In genomic region chr15:45669422-45669821, GRCh38 we compare ENCODE assay signal across 20 cellular contexts. TPM values are rescaled to one million over a fixed set of nuclear protein-coding genes. Genes with fewer than 3 reads are reported as not detected.
DNase-seq lines count a peak whose midpoint lies in the region; ATAC-seq and TF ChIP-seq lines count a peak whose summit lies in the region.
"Had no signal": no experiment of that assay in that cellular context is flagged by ENCODE, and none has a peak within 500 bp of the region (broad histone marks: within the 10 kb centered on the region; RNA-seq: fewer than 3 reads in every experiment).

No MANE protein-coding gene starts in this region.

- H3K9me3 ChIP-seq in AG04450 (ENCODE audit: control insufficient read depth, insufficient read depth, low read length) (no peaks in the 10 kb centered on the region), mesenchymal stem cell (ENCODE audit: control insufficient read depth, low read length) (no peaks in the 10 kb centered on the region), suprapubic skin (no peaks in the 10 kb centered on the region), tibial nerve (no peaks in the 10 kb centered on the region), SK-N-SH (no peaks in the 10 kb centered on the region)
- H3K9me3 ChIP-seq: Peyer's patch had no signal

- CTCF ChIA-PET in AG04450 (lab: Charles Lee), result interaction anchor here (2.5 kb wide), 1 partner anchor 36 kb away, joined by 17 read pairs; no protein-coding TSS in a partner anchor
- CTCF ChIA-PET in activated CD8-positive, alpha-beta T cell treated with anti-CD3 and anti-CD28 coated beads for 36 hours (lab: Charles Lee), result interaction anchor here (1.5 kb wide), 1 partner anchor 9 kb away, joined by 5 read pairs; no protein-coding TSS in a partner anchor
- CTCF ChIA-PET in SK-N-SH (lab: Yijun Ruan, JAX), result no interaction called here

- no peak for TF ChIP-seq RAD21 in SK-N-SH (IDR thresholded peaks at IDR 0.05; ENCODE audit: low read length)

- H3F3A ChIP-seq in SK-N-SH (replicated peaks; ENCODE audit: insufficient read depth), result no peaks in the 10 kb centered on the region

- 93% methylated on average over 2 of the region's 3 CpGs for WGBS in mesenchymal stem cell
- WGBS in suprapubic skin, result 82% methylated on average over 3 of the region's 3 CpGs
- 82 to 89% methylated on average over 3 of the region's 3 CpGs for WGBS in tibial nerve, 2 donors
- 55% methylated on average over 3 of the region's 3 CpGs for WGBS in SK-N-SH (ENCODE audit: low lambda C conversion rate)

- H3K18ac ChIP-seq in mesenchymal stem cell (ENCODE audit: low read depth in 1 of 2, low read length in 2 of 2), result no peak overlapping the region

- peaks cover 4% of the 10 kb centered on the region for H3K27me3 Mint-ChIP-seq in brain
- H3K27me3 Mint-ChIP-seq in activated CD8-positive, alpha-beta T cell treated with anti-CD3 and anti-CD28 coated beads for 36 hours, result no peaks in the 10 kb centered on the region
- H3K27me3 Mint-ChIP-seq: CD8-positive, alpha-beta memory T cell had no signal

- no peak for ATAC-seq in activated CD8-positive, alpha-beta T cell treated with anti-CD3 and anti-CD28 coated beads for 36 hours

- peak overlapping the region in 3 of 5 experiments; percentile 4 to 38 (median 12) for H3K27ac Mint-ChIP-seq in brain
- no peak overlapping the region for H3K27ac Mint-ChIP-seq in activated CD8-positive, alpha-beta T cell treated with anti-CD3 and anti-CD28 coated beads for 36 hours

- no peak overlapping the region for H4K91ac ChIP-seq in mesenchymal stem cell (ENCODE audit: low read length)

- no peaks in the 10 kb centered on the region for H3K9me3 Mint-ChIP-seq in brain
- H3K9me3 Mint-ChIP-seq in activated CD8-positive, alpha-beta T cell treated with anti-CD3 and anti-CD28 coated beads for 36 hours, result no peaks in the 10 kb centered on the region
- H3K9me3 Mint-ChIP-seq: CD8-positive, alpha-beta memory T cell had no signal

- H4K20me1 ChIP-seq in SK-N-SH (ENCODE audit: insufficient read depth), result no peaks in the 10 kb centered on the region

- H3K4me3 ChIP-seq in AG04450 (ENCODE audit: low read depth, low read length), result no peak overlapping the region
- H3K4me3 ChIP-seq in mesenchymal stem cell (ENCODE audit: insufficient read depth in 1 of 2, low read depth in 1 of 2, low read length in 2 of 2), result no peak overlapping the region
- H3K4me3 ChIP-seq in suprapubic skin, result no peak overlapping the region
- no peak overlapping the region for H3K4me3 ChIP-seq in tibial nerve
- no peak overlapping the region for H3K4me3 ChIP-seq in SK-N-SH (ENCODE audit: low read depth in 2 of 2, low read length in 1 of 2)
- H3K4me3 ChIP-seq: Peyer's patch had no signal

- no peak overlapping the region for H3K14ac ChIP-seq in mesenchymal stem cell (ENCODE audit: low read length in 2 of 2)

- H3K23ac ChIP-seq in mesenchymal stem cell (ENCODE audit: low read length in 2 of 2), result no peak overlapping the region

- H2BK12ac ChIP-seq in mesenchymal stem cell (ENCODE audit: low read length in 2 of 2), result no peak overlapping the region

- no peak overlapping the region for H2BK5ac ChIP-seq in mesenchymal stem cell (ENCODE audit: low read depth, low read length, poor library complexity, severe bottlenecking)

- H3K36me3 Mint-ChIP-seq in brain, result no peaks in the 10 kb centered on the region
- peaks cover 11% of the 10 kb centered on the region for H3K36me3 Mint-ChIP-seq in activated CD8-positive, alpha-beta T cell treated with anti-CD3 and anti-CD28 coated beads for 36 hours (ENCODE audit: low read depth)

- TF ChIP-seq CTCF in AG04450 (IDR thresholded peaks at IDR 0.05; ENCODE audit: low read depth, low read length) (no peak), brain (conservative IDR thresholded peaks at IDR 0.05) (no peak), suprapubic skin (IDR thresholded peaks at IDR 0.05) (no peak), tibial nerve (IDR thresholded peaks at IDR 0.05) (no peak), SK-N-SH (IDR thresholded peaks at IDR 0.05) (no peak)
- TF ChIP-seq CTCF in activated CD8-positive, alpha-beta T cell treated with anti-CD3 and anti-CD28 coated beads for 36 hours (IDR thresholded peaks at IDR 0.05), result no peak

- no peak overlapping the region for H4K8ac ChIP-seq in mesenchymal stem cell (ENCODE audit: low read length)

- H3K4me1 ChIP-seq in mesenchymal stem cell (ENCODE audit: control insufficient read depth, insufficient read depth, low read depth, low read length) (peaks cover 3% of the 10 kb centered on the region), suprapubic skin (peaks cover 5% of the 10 kb centered on the region), tibial nerve (no peaks in the 10 kb centered on the region), SK-N-SH (ENCODE audit: control insufficient read depth in 1 of 2, insufficient read depth in 2 of 2, low read depth in 1 of 2, low read length in 1 of 2) (no peaks in the 10 kb centered on the region)
- H3K4me1 ChIP-seq: Peyer's patch had no signal

- POLR2A ChIA-PET in AG04450 (lab: Yijun Ruan, JAX), result interaction anchor here (1.8 to 2.0 kb wide), 2 partner anchors 28 to 32 kb away, joined by 9 to 17 read pairs; no protein-coding TSS in a partner anchor
- POLR2A ChIA-PET in activated CD8-positive, alpha-beta T cell treated with anti-CD3 and anti-CD28 coated beads for 36 hours (lab: Charles Lee), result no interaction called here
- POLR2A ChIA-PET in SK-N-SH (lab: Yijun Ruan, JAX), result no interaction called here

- H2AFZ ChIP-seq in mesenchymal stem cell (ENCODE audit: low read depth, low read length) (no peak overlapping the region), SK-N-SH (ENCODE audit: low read depth) (no peak overlapping the region)

- H3K4me2 ChIP-seq in mesenchymal stem cell (ENCODE audit: low read length, poor library complexity, severe bottlenecking) (no peak overlapping the region), SK-N-SH (no peak overlapping the region)

- H3K4ac ChIP-seq in mesenchymal stem cell (ENCODE audit: low read depth in 1 of 2, low read length in 2 of 2), result no peak overlapping the region

- H3K79me1 ChIP-seq in mesenchymal stem cell (replicated peaks; ENCODE audit: low read length, poor library complexity, severe bottlenecking), result peaks cover 20% of the 10 kb centered on the region

- H2BK120ac ChIP-seq in mesenchymal stem cell (ENCODE audit: low read depth, low read length), result no peak overlapping the region

- no peaks in the 10 kb centered on the region for H3K27me3 ChIP-seq in AG04450 (ENCODE audit: control insufficient read depth, insufficient read depth, low read length)
- H3K27me3 ChIP-seq in mesenchymal stem cell (ENCODE audit: control insufficient read depth in 1 of 2, insufficient read depth in 1 of 2, low read length in 2 of 2), result no peaks in the 10 kb centered on the region
- H3K27me3 ChIP-seq in suprapubic skin, result no peaks in the 10 kb centered on the region
- H3K27me3 ChIP-seq in tibial nerve, result no peaks in the 10 kb centered on the region
- no peaks in the 10 kb centered on the region for H3K27me3 ChIP-seq in SK-N-SH (ENCODE audit: insufficient read depth)
- H3K27me3 ChIP-seq: Peyer's patch had no signal

- no peak for TF ChIP-seq EP300 in suprapubic skin (IDR thresholded peaks at IDR 0.05)
- TF ChIP-seq EP300 in tibial nerve (IDR thresholded peaks at IDR 0.05), result no peak
- TF ChIP-seq EP300 in SK-N-SH (IDR thresholded peaks at IDR 0.05; ENCODE audit: borderline replicate concordance in 1 of 2, low read depth in 1 of 2, low read length in 1 of 2), result no peak

- TF ChIP-seq POLR2A in suprapubic skin (IDR thresholded peaks at IDR 0.05) (no peak), tibial nerve (IDR thresholded peaks at IDR 0.05) (no peak)

- H3K9ac ChIP-seq in mesenchymal stem cell (ENCODE audit: low read length), result peak overlapping the region; percentile 44
- H3K9ac ChIP-seq in SK-N-SH, result no peak overlapping the region

- H3K4me1 Mint-ChIP-seq in brain, result peaks cover 6% of the 10 kb centered on the region
- peaks cover 9% of the 10 kb centered on the region for H3K4me1 Mint-ChIP-seq in activated CD8-positive, alpha-beta T cell treated with anti-CD3 and anti-CD28 coated beads for 36 hours (ENCODE audit: low read depth)

- H3K36me3 ChIP-seq in mesenchymal stem cell (ENCODE audit: control insufficient read depth in 1 of 2, insufficient read depth in 2 of 2, low read depth in 1 of 2, low read length in 2 of 2), result peaks cover 3 to 63% of the 10 kb centered on the region in 2 experiments
- peaks cover 34% of the 10 kb centered on the region for H3K36me3 ChIP-seq in suprapubic skin
- peaks cover 3 to 68% (median 12%) of the 10 kb centered on the region in 3 donors for H3K36me3 ChIP-seq in tibial nerve
- H3K36me3 ChIP-seq in SK-N-SH (replicated peaks in 1 of 2; ENCODE audit: control insufficient read depth in 1 of 2, insufficient read depth in 2 of 2, low read length in 1 of 2), result no peaks in the 10 kb centered on the region

- intact Hi-C loops in activated CD8-positive, alpha-beta T cell treated with anti-CD3 and anti-CD28 coated beads for 36 hours (cut with micrococcal nuclease), result no loop called here

- peak overlapping the region; percentile 31 for H3K27ac ChIP-seq in AG04450 (ENCODE audit: low read depth, low read length)
- H3K27ac ChIP-seq in mesenchymal stem cell (ENCODE audit: low read length, poor library complexity, severe bottlenecking), result no peak overlapping the region
- peak overlapping the region; percentile 20 for H3K27ac ChIP-seq in suprapubic skin
- no peak overlapping the region for H3K27ac ChIP-seq in tibial nerve
- no peak overlapping the region for H3K27ac ChIP-seq in SK-N-SH (ENCODE audit: low read depth in 2 of 2, low read length in 1 of 2)
- H3K27ac ChIP-seq: C4-2B had no signal

- H2AK5ac ChIP-seq in mesenchymal stem cell (ENCODE audit: low read length, severe bottlenecking), result no peak overlapping the region

- H3K4me3 Mint-ChIP-seq in brain, result no peak overlapping the region
- H3K4me3 Mint-ChIP-seq in activated CD8-positive, alpha-beta T cell treated with anti-CD3 and anti-CD28 coated beads for 36 hours, result no peak overlapping the region
- H3K4me3 Mint-ChIP-seq: CD8-positive, alpha-beta memory T cell had no signal

- H2BK15ac ChIP-seq in mesenchymal stem cell (ENCODE audit: low read depth, poor library complexity, severe bottlenecking), result no peak overlapping the region

- DNase-seq in AG04450 (ENCODE audit: low read depth, low spot score), result no peak
- no peak for DNase-seq in mesenchymal stem cell
- no peak for DNase-seq in suprapubic skin (ENCODE audit: low spot score in 2 of 2)
- no peak for DNase-seq in tibial nerve (ENCODE audit: low spot score in 2 of 2)
- DNase-seq in activated CD8-positive, alpha-beta T cell treated with anti-CD3 and anti-CD28 coated beads for 36 hours, result no peak
- DNase-seq in SK-N-SH, result no peak
- DNase-seq: Calu3; CD8-positive, alpha-beta memory T cell; DMS153; GF-D8; Karpas-422; MV-4-11; NCI-H1694; NCI-H2081; NCI-H2171; NCI-H345; NCI-H524; Peyer's patch had no signal

- no peaks in the 10 kb centered on the region for H3K79me2 ChIP-seq in SK-N-SH (ENCODE audit: insufficient read depth)

- no peaks in the 10 kb centered on the region for H3K9me2 ChIP-seq in SK-N-SH

RNA-seq across cellular contexts. Expression of gene SQOR, which starts 34.6 kb away (rescaled TPM):
- polyA plus RNA-seq in AG04450 (2011; rRNA removed) (74.3 and 74.4 TPM in 2 replicates), brain (ENCODE audit: insufficient read depth, low read depth, low replicate concordance) (4.5 TPM), SK-N-SH (2012; rRNA removed) (7.8 and 9.1 TPM in 2 replicates)
- polyA minus RNA-seq in AG04450 (2011; rRNA and poly(A)+ RNA removed), result 50.5 and 66.2 TPM in 2 replicates
- polyA plus RNA-seq in mesenchymal stem cell (2013, experiment 1 of 2), result 90.1 TPM
- 94.1 TPM for polyA plus RNA-seq in mesenchymal stem cell (2013, experiment 2 of 2)
- total RNA-seq in suprapubic skin (10 to 100 TPM; 33.2 to 46.8 (median 39.9) TPM), tibial nerve (10 to 100 TPM; 50.4 to 96.1 (median 60.2) TPM)
- total RNA-seq in activated CD8-positive, alpha-beta T cell treated with anti-CD3 and anti-CD28 coated beads for 36 hours, result 10 to 100 TPM; 84.3 to 87.3 TPM
- 8.5 and 9.5 TPM in 2 replicates for polyA plus RNA-seq in SK-N-SH (2012; cell fraction: cytosol; rRNA removed)
- 5.0 and 6.4 TPM in 2 replicates for polyA plus RNA-seq in SK-N-SH (2012; cell fraction: nucleus; rRNA removed)

Comparison
In these comparisons a context has a peak if more than half of its experiments do, and no peak if none do; other contexts are left out.
1. H3K27ac ChIP-seq: peak in AG04450 (single experiment) and suprapubic skin (single experiment); none in mesenchymal stem cell (single experiment), tibial nerve (0 of 4) and SK-N-SH (0 of 2).